17 cellular contexts compared by ENCODE assay signal in the genomic region with DNA sequence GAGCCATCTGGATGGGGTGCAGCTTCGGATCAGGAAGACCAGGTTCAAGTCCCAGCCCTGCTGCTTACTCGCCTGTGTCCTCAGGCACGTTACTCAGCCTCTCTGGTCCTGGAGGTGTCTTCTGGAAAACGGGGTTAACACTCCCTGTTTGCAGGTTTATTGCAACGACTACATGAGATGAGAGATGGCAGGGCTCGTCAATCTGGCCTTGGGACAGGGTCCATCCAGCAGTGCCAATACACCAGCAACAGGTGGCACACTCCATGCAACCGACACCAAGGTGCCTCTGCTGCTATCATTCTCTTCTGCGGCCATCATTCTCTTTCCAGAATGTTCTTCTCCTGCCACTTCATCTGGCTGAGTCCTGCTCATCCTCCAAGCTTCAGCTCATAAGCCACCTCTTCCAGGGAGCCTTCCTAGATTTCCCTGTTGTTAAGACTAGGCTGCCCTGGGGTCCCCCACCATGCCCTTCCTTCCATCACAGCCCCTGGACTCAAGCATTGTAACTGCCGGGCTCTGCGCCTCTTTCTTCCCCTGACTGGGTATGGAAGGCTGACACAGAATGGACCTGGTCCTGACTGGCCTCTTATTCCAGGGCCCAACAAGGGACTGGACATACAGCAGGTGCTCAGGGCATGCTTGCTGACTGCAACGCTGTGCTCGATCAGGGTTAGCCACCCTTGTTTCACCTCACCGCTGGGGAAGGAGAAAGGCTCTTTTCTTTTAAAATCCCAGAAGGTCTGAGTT.
DNase-seq lines count a peak whose midpoint lies in the region; ATAC-seq and TF ChIP-seq lines count a peak whose summit lies in the region.
"Had no signal": no experiment of that assay in that cellular context is flagged by ENCODE, and none has a peak within 500 bp of the region (broad histone marks: within the 10 kb centered on the region; RNA-seq: fewer than 3 reads in every experiment).

No MANE protein-coding gene starts in this region.

- 79 to 81% methylated on average over 13 of the region's 13 CpGs for WGBS in heart right ventricle, 2 donors
- 76 to 96% (median 79%) methylated on average over 6 to 13 of the region's 13 CpGs for WGBS in adrenal gland, 4 donors

- H3K9me3 ChIP-seq in left ventricle myocardium inferior (replicated peaks) (no peaks in the 10 kb centered on the region), heart right ventricle (no peaks in the 10 kb centered on the region), adrenal gland (replicated peaks in 1 of 3) (no peaks in the 10 kb centered on the region), mucosa of descending colon (no peaks in the 10 kb centered on the region)
- H3K9me3 ChIP-seq: colonic mucosa, vagina had no signal

- H3K27me3 ChIP-seq in left ventricle myocardium inferior (ENCODE audit: low read depth): peaks cover 76% of the 10 kb centered on the region
- H3K27me3 ChIP-seq in heart right ventricle: peaks cover 0 to 35% (median 8%) of the 10 kb centered on the region in 7 donors
- no peaks in the 10 kb centered on the region for H3K27me3 ChIP-seq in adrenal gland
- H3K27me3 ChIP-seq: colonic mucosa, vagina had no signal

- intact Hi-C loops in left ventricle myocardium inferior (cut with micrococcal nuclease): no loop called here
- intact Hi-C loops in heart right ventricle (cut with DNase I): no loop called here
- intact Hi-C loops in adrenal gland (cut with DNase I): no loop called here
- intact Hi-C loops in mucosa of descending colon (cut with DNase I, micrococcal nuclease): no loop called here

- H3K4me3 ChIP-seq in left ventricle myocardium inferior (no peak overlapping the region), heart right ventricle (no peak overlapping the region), adrenal gland (no peak overlapping the region), mucosa of descending colon (no peak overlapping the region)
- H3K4me3 ChIP-seq: colonic mucosa, GM23338, vagina had no signal

- ATAC-seq in heart right ventricle (no peak), mucosa of descending colon (no peak)
- ATAC-seq: activated CD8-positive, alpha-beta T cell treated with anti-CD3 and anti-CD28 coated beads, Interleukin-2, amount 10 ng/mL, durations not matched to agents 7 days and 5 days; GM23338 had no signal

- TF ChIP-seq CTCF in left ventricle myocardium inferior (IDR thresholded peaks at IDR 0.05; ENCODE audit: borderline replicate concordance): no peak
- no peak for TF ChIP-seq CTCF in heart right ventricle (IDR thresholded peaks at IDR 0.05)
- TF ChIP-seq CTCF in adrenal gland (IDR thresholded peaks at IDR 0.05): no peak
- no peak for TF ChIP-seq CTCF in mucosa of descending colon (IDR thresholded peaks at IDR 0.05)

- TF ChIP-seq POLR2A in adrenal gland (IDR thresholded peaks at IDR 0.05): no peak

- H3K4me1 ChIP-seq in left ventricle myocardium inferior (no peaks in the 10 kb centered on the region), heart right ventricle (peaks cover 0 to 7% (median 0%) of the 10 kb centered on the region in 9 donors), adrenal gland (replicated peaks in 1 of 2) (no peaks in the 10 kb centered on the region), mucosa of descending colon (ENCODE audit: low read depth) (no peaks in the 10 kb centered on the region)
- H3K4me1 ChIP-seq: colonic mucosa had no signal

- no peak overlapping the region for H3K27ac ChIP-seq in left ventricle myocardium inferior (replicated peaks)
- H3K27ac ChIP-seq in heart right ventricle: no peak overlapping the region
- H3K27ac ChIP-seq in adrenal gland: no peak overlapping the region
- H3K27ac ChIP-seq: colonic mucosa, vagina had no signal

- DNase-seq in left ventricle myocardium inferior (peak; percentile 2), heart right ventricle (no peak), adrenal gland (peak in 4 of 7 donors; percentile 2 to 5 (median 4)), mucosa of descending colon (peak in 2 of 3 donors; percentile 7 to 13), NCI-H510A treated with DMSO at 0.1 percent for 48 hours (lab: John Stamatoyannopoulos, UW) (no peak), OCI-M2 (lab: John Stamatoyannopoulos, UW; ENCODE audit: unreplicated experiment) (no peak), NCI-H187 treated with DMSO at 0.1 percent for 48 hours (lab: John Stamatoyannopoulos, UW) (no peak)
- DNase-seq: activated CD8-positive, alpha-beta T cell treated with anti-CD3 and anti-CD28 coated beads, Interleukin-2, amount 10 ng/mL, durations not matched to agents 7 days and 5 days; activated naive CD8-positive, alpha-beta T cell treated with anti-CD3 and anti-CD28 coated beads for 36 hours; activated T-cell treated with anti-CD3 and anti-CD28 coated beads, Interleukin-2, amount 50 U/mL, for 48 hours; colonic mucosa; DMS 273 treated with DMSO at 0.1 percent for 48 hours; midbrain; NCI-H1092; T-helper 9 cell had no signal

- H3K36me3 ChIP-seq in left ventricle myocardium inferior: no peaks in the 10 kb centered on the region
- H3K36me3 ChIP-seq in heart right ventricle: no peaks in the 10 kb centered on the region
- no peaks in the 10 kb centered on the region for H3K36me3 ChIP-seq in adrenal gland (replicated peaks in 1 of 2)
- H3K36me3 ChIP-seq in mucosa of descending colon (ENCODE audit: low read depth): no peaks in the 10 kb centered on the region
- H3K36me3 ChIP-seq: colonic mucosa, vagina had no signal

Comparison
In these comparisons a context has a peak if more than half of its experiments do, and no peak if none do; other contexts are left out.
1. DNase-seq: peak in left ventricle myocardium inferior (single experiment), adrenal gland (4 of 7) and mucosa of descending colon (2 of 3); none in heart right ventricle (0 of 2), NCI-H510A treated with DMSO at 0.1 percent for 48 hours (single experiment), OCI-M2 (single experiment) and NCI-H187 treated with DMSO at 0.1 percent for 48 hours (single experiment).